In genomic region chr16:69935740-69936139, GRCh38 we compare ENCODE assay signal across 14 cellular contexts. TPM values are rescaled to one million over a fixed set of nuclear protein-coding genes. Genes with fewer than 3 reads are reported as not detected.
DNase-seq lines count a peak whose midpoint lies in the region; ATAC-seq and TF ChIP-seq lines count a peak whose summit lies in the region.
"Had no signal": no experiment of that assay in that cellular context is flagged by ENCODE, and none has a peak within 500 bp of the region (broad histone marks: within the 10 kb centered on the region; RNA-seq: fewer than 3 reads in every experiment).

No MANE protein-coding gene starts in this region.

- no peaks in the 10 kb centered on the region for H3K27me3 ChIP-seq in liver (ENCODE audit: control insufficient read depth in 4 of 4, insufficient read depth in 4 of 4, low read length in 3 of 4)
- no peaks in the 10 kb centered on the region for H3K27me3 ChIP-seq in right lobe of liver
- no peaks in the 10 kb centered on the region for H3K27me3 ChIP-seq in aorta (ENCODE audit: control insufficient read depth in 1 of 2, insufficient read depth in 2 of 2, low read length in 1 of 2)

- no peak overlapping the region for H3K27ac Mint-ChIP-seq in activated naive CD4-positive, alpha-beta T cell treated with anti-CD3 and anti-CD28 coated beads, Interleukin-2, amount 10 ng/mL, durations not matched to agents 7 days and 5 days
- H3K27ac Mint-ChIP-seq: CD4-positive, CD25-positive, alpha-beta regulatory T cell had no signal

- H3K27ac ChIP-seq in liver (ENCODE audit: low read depth in 1 of 2, low read length in 2 of 2) (no peak overlapping the region), right lobe of liver (no peak overlapping the region), aorta (ENCODE audit: low read depth in 1 of 2, low read length in 2 of 2) (peak overlapping the region; percentile 84 to 87)
- H3K27ac ChIP-seq: 22Rv1 had no signal

- peaks cover 39% of the 10 kb centered on the region for H3K36me3 Mint-ChIP-seq in activated naive CD4-positive, alpha-beta T cell treated with anti-CD3 and anti-CD28 coated beads, Interleukin-2, amount 10 ng/mL, durations not matched to agents 7 days and 5 days

- DNase-seq in right lobe of liver (no peak), epidermal melanocyte (ENCODE audit: insufficient read length, low spot score) (peak; percentile 3), sciatic nerve (ENCODE audit: low spot score) (peak; percentile 27), aorta (no peak), HuH-7 (ENCODE audit: low spot score) (no peak), GDM1 (lab: John Stamatoyannopoulos, UW) (no peak)
- DNase-seq in activated naive CD4-positive, alpha-beta T cell treated with anti-CD3 and anti-CD28 coated beads, Interleukin-2, amount 10 ng/mL, durations not matched to agents 7 days and 5 days: no peak
- DNase-seq: CD4-positive, CD25-positive, alpha-beta regulatory T cell; DMS79 treated with DMSO at 0.1 percent for 48 hours; EL; GOT3; IMR-90 had no signal

- WGBS in liver: 82% methylated on average over 10 of the region's 10 CpGs
- 77% methylated on average over 8 of the region's 10 CpGs for WGBS in right lobe of liver (ENCODE audit: insufficient coverage, low coverage, low lambda C conversion rate, missing lambda C conversion rate)
- 25 to 26% methylated on average over 10 of the region's 10 CpGs for WGBS in aorta, 2 donors

- no peak for TF ChIP-seq RAD21 in liver (IDR thresholded peaks at IDR 0.05)

- H3K27me3 Mint-ChIP-seq in activated naive CD4-positive, alpha-beta T cell treated with anti-CD3 and anti-CD28 coated beads, Interleukin-2, amount 10 ng/mL, durations not matched to agents 7 days and 5 days: no peaks in the 10 kb centered on the region

- intact Hi-C loops in right lobe of liver (cut with DNase I): no loop called here
- intact Hi-C loops in sciatic nerve (cut with DNase I): no loop called here
- intact Hi-C loops in aorta (cut with DNase I): no loop called here

- H3K9me3 ChIP-seq in liver (ENCODE audit: control insufficient read depth in 4 of 4, low read length in 3 of 4) (no peaks in the 10 kb centered on the region), right lobe of liver (no peaks in the 10 kb centered on the region), aorta (ENCODE audit: control insufficient read depth, low read length) (no peaks in the 10 kb centered on the region)

- no peak overlapping the region for H3K4me3 Mint-ChIP-seq in activated naive CD4-positive, alpha-beta T cell treated with anti-CD3 and anti-CD28 coated beads, Interleukin-2, amount 10 ng/mL, durations not matched to agents 7 days and 5 days
- H3K4me3 Mint-ChIP-seq: CD4-positive, CD25-positive, alpha-beta regulatory T cell had no signal

- H3K9me3 Mint-ChIP-seq in activated naive CD4-positive, alpha-beta T cell treated with anti-CD3 and anti-CD28 coated beads, Interleukin-2, amount 10 ng/mL, durations not matched to agents 7 days and 5 days: no peaks in the 10 kb centered on the region

- no peak overlapping the region for H3K9ac ChIP-seq in liver (ENCODE audit: low read depth in 1 of 2, low read length in 2 of 2)

- TF ChIP-seq POLR2A in right lobe of liver (IDR thresholded peaks at IDR 0.05): no peak

- no peaks in the 10 kb centered on the region for H3K4me1 Mint-ChIP-seq in activated naive CD4-positive, alpha-beta T cell treated with anti-CD3 and anti-CD28 coated beads, Interleukin-2, amount 10 ng/mL, durations not matched to agents 7 days and 5 days
- H3K4me1 Mint-ChIP-seq: CD4-positive, CD25-positive, alpha-beta regulatory T cell had no signal

- H3K4me1 ChIP-seq in liver (ENCODE audit: control insufficient read depth in 4 of 4, insufficient read depth in 4 of 4, low read length in 3 of 4): peaks cover 0 to 3% (median 0%) of the 10 kb centered on the region in 4 donors
- peaks cover 0 to 3% (median 1%) of the 10 kb centered on the region in 4 donors for H3K4me1 ChIP-seq in right lobe of liver
- H3K4me1 ChIP-seq in aorta (ENCODE audit: control insufficient read depth in 1 of 2, insufficient read depth in 2 of 2, low read length in 2 of 2): no peaks in the 10 kb centered on the region

- H3K4me3 ChIP-seq in liver (ENCODE audit: low read depth in 1 of 3, low read length in 3 of 3) (no peak overlapping the region), right lobe of liver (no peak overlapping the region), aorta (ENCODE audit: low read length in 2 of 2) (no peak overlapping the region)

- H3K36me3 ChIP-seq in liver (ENCODE audit: control insufficient read depth in 4 of 4, insufficient read depth in 3 of 4, low read depth in 1 of 4, low read length in 3 of 4) (peaks cover 11 to 66% (median 25%) of the 10 kb centered on the region in 4 donors), right lobe of liver (peaks cover 0 to 71% (median 8%) of the 10 kb centered on the region in 4 donors), aorta (ENCODE audit: control insufficient read depth in 1 of 2, insufficient read depth in 2 of 2, low read length in 1 of 2) (peaks cover 3 to 29% of the 10 kb centered on the region in 2 donors)

- no peak for TF ChIP-seq CTCF in liver (IDR thresholded peaks at IDR 0.05; ENCODE audit: low read depth, low read length, missing input control)
- TF ChIP-seq CTCF in right lobe of liver (IDR thresholded peaks at IDR 0.05): no peak

- CTCF ChIA-PET in activated naive CD4-positive, alpha-beta T cell treated with anti-CD3 and anti-CD28 coated beads, Interleukin-2, amount 10 ng/mL, durations not matched to agents 7 days and 5 days (lab: Charles Lee): interaction anchor here (1.5 kb wide), 1 partner anchor 226 kb away, joined by 3 read pairs; no protein-coding TSS in a partner anchor

- ATAC-seq in right lobe of liver (no peak), sciatic nerve (no peak), aorta (ENCODE audit: low FRiP score) (no peak)

TF ChIP-seq in liver, 16 proteins besides CTCF, POLR2A, EP300 and RAD21:
- TF ChIP-seq FOXA1 (IDR thresholded peaks at IDR 0.05) (no peak), RXRA (IDR thresholded peaks at IDR 0.05) (peak; percentile 60 to 80)

RNA-seq across cellular contexts. Expression of gene CLEC18A, which starts 15.4 kb away (rescaled TPM):
- 1 to 10 TPM in 1 of 2 donors, under 1 TPM in 1; 0.05 to 1.0 TPM for total RNA-seq in liver
- under 1 TPM; 0.07 to 0.42 TPM for polyA plus RNA-seq in liver
- 1 to 10 TPM in 1 of 6 experiments, under 1 TPM in 3, not detected in 2; 0.11 to 1.1 (median 0.79) TPM for total RNA-seq in right lobe of liver
- 1.2 TPM for total RNA-seq in sciatic nerve
- 1 to 10 TPM; 1.9 to 3.0 TPM for total RNA-seq in aorta
- 10 to 100 TPM in 1 of 2 donors, 1 to 10 TPM in 1; 2.6 to 41.6 TPM for polyA plus RNA-seq in aorta
- polyA plus RNA-seq: IMR-90 had no signal

Comparison
In these comparisons a context has a peak if more than half of its experiments do, and no peak if none do; other contexts are left out.
1. H3K27ac ChIP-seq: peak in aorta (2 of 2); none in liver (0 of 2) and right lobe of liver (0 of 3).
2. DNase-seq: peak in epidermal melanocyte (single experiment) and sciatic nerve (single experiment); none in right lobe of liver (0 of 3), aorta (0 of 2), HuH-7 (single experiment), activated naive CD4-positive, alpha-beta T cell treated with anti-CD3 and anti-CD28 coated beads, Interleukin-2, amount 10 ng/mL, durations not matched to agents 7 days and 5 days (single experiment) and GDM1 (single experiment).